Comparison of ENCODE assay signal across 19 cellular contexts in the genomic region with DNA sequence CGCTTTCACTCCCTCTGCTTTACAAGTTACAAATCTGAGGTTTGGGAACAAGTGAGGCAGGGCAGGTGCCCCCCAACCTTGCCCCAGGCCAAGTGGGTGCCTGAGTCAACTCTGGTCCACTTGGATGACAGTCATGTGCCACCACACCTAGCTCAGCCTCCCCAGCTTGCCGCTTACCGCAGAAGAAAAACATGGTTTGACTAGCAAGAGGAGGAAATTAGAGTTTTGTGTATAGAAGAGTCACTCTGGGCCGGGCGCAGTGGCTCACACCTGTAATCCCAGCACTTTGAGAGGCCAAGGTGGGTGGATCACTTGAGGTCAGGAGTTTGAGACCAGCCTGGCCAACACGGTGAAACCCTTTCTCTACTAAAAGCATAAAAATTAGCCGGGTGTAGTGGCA.
"Had no signal": no experiment of that assay in that cellular context is flagged by ENCODE, and none has a peak within 500 bp of the region (broad histone marks: within the 10 kb centered on the region; RNA-seq: fewer than 3 reads in every experiment).

No MANE protein-coding gene starts in this region.

- H3K9ac ChIP-seq: SK-N-SH had no signal

- H3K4me2 ChIP-seq: SK-N-SH had no signal

- ATAC-seq: activated CD8-positive, alpha-beta T cell treated with anti-CD3 and anti-CD28 coated beads for 36 hours; activated T-cell treated with anti-CD3 and anti-CD28 coated beads, Interleukin-2, amount 50 U/mL, for 72 hours had no signal

- H3K27ac ChIP-seq: RWPE1, SJCRH30, WERI-Rb-1 had no signal

- H3K9me3 ChIP-seq: adrenal gland, SJCRH30, SK-N-SH had no signal

- H3K36me3 ChIP-seq: adrenal gland, SJCRH30, WERI-Rb-1 had no signal

- H3K27me3 ChIP-seq: adrenal gland, SJCRH30 had no signal

- DNase-seq: activated CD4-positive, alpha-beta T cell treated with anti-CD3 and anti-CD28 coated beads for 4 hours; activated CD8-positive, alpha-beta memory T cell treated with anti-CD3 and anti-CD28 coated beads, Interleukin-2, amount 50 U/mL, for 4 hours; activated CD8-positive, alpha-beta T cell treated with anti-CD3 and anti-CD28 coated beads for 36 hours; activated naive CD4-positive, alpha-beta T cell treated with anti-CD3 and anti-CD28 coated beads, Interleukin-2, amount 50 U/mL, for 16 hours; activated naive CD8-positive, alpha-beta T cell treated with anti-CD3 and anti-CD28 coated beads, Interleukin-2, amount 10 ng/mL, durations not matched to agents 7 days and 5 days; activated T-cell treated with anti-CD3 and anti-CD28 coated beads, Interleukin-2, amount 50 U/mL, for 72 hours; anterior cingulate cortex; cerebellar nuclear complex; NCI-H1048; NCI-H187 treated with DMSO at 0.1 percent for 48 hours; NCI-H446; NCI-H524; Right ventricle myocardium superior; SJCRH30; SK-N-SH; T-helper 1 cell; WERI-Rb-1 had no signal

- H3K4me3 ChIP-seq: adrenal gland, SJCRH30 had no signal
